ENCODE assay signal across 16 cellular contexts in the genomic region with DNA sequence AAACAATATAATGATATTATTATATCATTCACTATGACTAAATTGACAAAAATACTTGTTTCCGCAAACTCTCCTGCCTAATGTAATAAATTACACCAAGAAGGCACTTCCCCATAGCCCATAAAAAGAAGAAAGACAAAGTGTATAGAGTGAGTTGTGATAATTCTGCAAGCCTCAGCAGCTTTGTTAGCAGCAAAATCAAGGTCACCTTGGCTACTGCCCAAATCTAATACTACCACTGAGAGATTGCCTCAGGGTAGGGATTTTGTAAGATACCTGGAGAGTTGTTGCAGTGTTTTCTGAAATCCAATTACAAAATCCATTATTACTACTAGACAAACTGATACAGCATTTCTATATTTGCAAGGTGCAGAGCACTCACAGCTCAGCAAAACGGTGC.
DNase-seq lines count a peak whose midpoint lies in the region; ATAC-seq lines count a peak whose summit lies in the region.
"Had no signal": no experiment of that assay in that cellular context is flagged by ENCODE, and none has a peak within 500 bp of the region (broad histone marks: within the 10 kb centered on the region; RNA-seq: fewer than 3 reads in every experiment).

No MANE protein-coding gene starts in this region.

- DNase-seq in left ventricle myocardium superior (no peak), Right ventricle myocardium inferior (ENCODE audit: missing footprints) (no peak), NCI-H1417 treated with DMSO at 0.1 percent for 48 hours (lab: John Stamatoyannopoulos, UW) (peak; percentile 55), NCI-H748 treated with DMSO at 0.1 percent for 48 hours (lab: John Stamatoyannopoulos, UW) (peak; percentile 19), left lobe of liver (ENCODE audit: low spot score) (peak; percentile 46), SHP77 (lab: John Stamatoyannopoulos, UW) (no peak), foreskin melanocyte (no peak)
- DNase-seq: ACHN, AML-193, H9, NCI-H1930, NCI-H524 treated with DMSO at 0.1 percent for 48 hours, T-helper 1 cell, T1000 had no signal

- ATAC-seq in left ventricle myocardium superior (peak; percentile 27), Right ventricle myocardium inferior (no peak), left lobe of liver (peak; percentile 88), HG03175 (IDR thresholded peaks at IDR 0.05; ENCODE audit: unreplicated experiment) (no peak)
- ATAC-seq: SK-N-SH treated with all-trans-retinoic acid at 6 μM for 48 hours had no signal

- intact Hi-C loops in left ventricle myocardium superior (cut with micrococcal nuclease), result no loop called here
- intact Hi-C loops in Right ventricle myocardium inferior (cut with DNase I), result no loop called here

Comparison
In these comparisons a context has a peak if more than half of its experiments do, and no peak if none do; other contexts are left out.
1. ATAC-seq: peak in left ventricle myocardium superior (single experiment) and left lobe of liver (single experiment); none in Right ventricle myocardium inferior (single experiment) and HG03175 (single experiment).
2. DNase-seq: peak in NCI-H1417 treated with DMSO at 0.1 percent for 48 hours (single experiment), NCI-H748 treated with DMSO at 0.1 percent for 48 hours (single experiment) and left lobe of liver (single experiment); none in left ventricle myocardium superior (single experiment), Right ventricle myocardium inferior (single experiment), SHP77 (0 of 2) and foreskin melanocyte (single experiment).